Comparison of ENCODE assay signal across 1 cellular context in genomic region chr5:154039458-154039829, GRCh38.
TF ChIP-seq lines count a peak whose summit lies in the region.

No MANE protein-coding gene starts in this region.

TF ChIP-seq in HCT116, 20 proteins besides CTCF, POLR2A, EP300 and RAD21 (continued from another document):
- TF ChIP-seq MAX (IDR thresholded peaks at IDR 0.05) (no peak), SRF (IDR thresholded peaks at IDR 0.05; ENCODE audit: low read depth) (no peak), JUND (IDR thresholded peaks at IDR 0.05) (no peak), POLR2AphosphoS5 (IDR thresholded peaks at IDR 0.05; ENCODE audit: low read depth, low read length) (no peak), FOSL1 (IDR thresholded peaks at IDR 0.05; ENCODE audit: low read depth) (no peak), ZNF274 (IDR thresholded peaks at IDR 0.05; ENCODE audit: low read depth, low read length) (no peak), EZH2 (IDR thresholded peaks at IDR 0.05) (no peak), CBX3 (IDR thresholded peaks at IDR 0.05; ENCODE audit: low read depth) (no peak), SIN3A (IDR thresholded peaks at IDR 0.05; ENCODE audit: low read depth) (no peak), ZBTB33 (IDR thresholded peaks at IDR 0.05; ENCODE audit: extremely low read depth, insufficient replicate concordance, low read length) (no peak), EGR1 (IDR thresholded peaks at IDR 0.05; ENCODE audit: low read depth) (no peak)
TF ChIP-seq in HCT116: peak in this region for 0.
